In genomic region chr14:64953310-64953654, GRCh38 we compare ENCODE assay signal across 1 cellular context.
TF ChIP-seq lines count a peak whose summit lies in the region.

No MANE protein-coding gene starts in this region.

TF ChIP-seq in WTC11, 78 proteins besides CTCF, POLR2A, EP300 and RAD21 (continued from another document):
- no peak for TF ChIP-seq NFYB (CRISPR knock-in tag; conservative IDR thresholded peaks at IDR 0.05; ENCODE audit: low read depth)
- TF ChIP-seq ZNF121 (CRISPR knock-in tag; IDR thresholded peaks at IDR 0.05): no peak
- no peak for TF ChIP-seq SMAD3 (CRISPR knock-in tag; IDR thresholded peaks at IDR 0.05; ENCODE audit: borderline replicate concordance)
- TF ChIP-seq ZNF232 (CRISPR knock-in tag; IDR thresholded peaks at IDR 0.05): no peak
